ENCODE assay signal across 8 cellular contexts in the genomic region with DNA sequence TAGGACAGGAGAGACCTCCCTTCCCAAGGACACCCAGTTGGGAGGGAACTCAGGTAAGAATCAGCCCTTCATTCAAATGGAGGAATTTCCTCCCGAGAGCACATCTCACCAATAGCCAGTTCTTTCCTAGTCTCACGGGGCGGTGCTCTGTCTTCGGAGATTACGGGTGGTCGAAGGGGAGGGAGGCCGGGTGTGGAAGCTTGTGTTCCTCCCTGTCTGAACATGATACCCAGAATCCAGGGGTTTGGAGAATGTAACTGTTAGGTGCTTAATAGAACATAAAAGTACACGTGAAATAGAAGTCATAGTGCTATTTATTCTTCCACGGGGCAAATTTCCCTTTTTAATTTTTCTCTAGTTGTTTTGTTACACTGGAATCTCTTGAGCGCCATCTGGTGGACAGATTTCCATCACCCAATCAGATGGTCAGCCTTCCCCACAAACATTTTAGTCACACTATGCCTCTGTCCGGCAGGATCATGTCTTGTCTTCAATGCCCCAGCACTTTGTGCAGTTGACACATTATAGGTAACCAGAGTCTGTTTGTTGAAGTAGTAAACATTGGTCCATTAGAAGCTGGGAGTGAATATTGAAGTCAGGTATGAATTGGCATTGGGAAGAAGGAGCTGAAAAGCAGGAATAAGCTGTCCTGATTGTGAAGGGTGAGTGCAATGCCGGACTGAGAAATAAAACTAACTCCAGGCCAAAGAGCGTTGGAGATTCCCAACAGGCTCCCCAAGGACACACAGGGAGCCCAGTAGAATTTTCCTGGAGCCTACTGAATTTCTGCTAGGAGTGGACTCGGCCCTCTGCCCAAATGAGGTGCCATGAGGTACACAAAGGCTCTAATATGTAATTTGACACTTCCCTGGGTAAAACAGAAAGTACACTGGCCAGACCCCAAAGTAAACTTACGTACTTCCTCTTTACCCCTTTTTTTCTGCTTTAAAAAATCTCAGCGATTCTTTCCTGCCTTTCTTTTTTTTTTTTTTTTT. TPM values are rescaled to one million over a fixed set of nuclear protein-coding genes. Genes with fewer than 3 reads are reported as not detected.
DNase-seq lines count a peak whose midpoint lies in the region; ATAC-seq and TF ChIP-seq lines count a peak whose summit lies in the region.

No MANE protein-coding gene starts in this region.

- TF ChIP-seq CTCF in NB4 (IDR thresholded peaks at IDR 0.05; ENCODE audit: low read depth, low read length) (peak; percentile 65), upper lobe of left lung (IDR thresholded peaks at IDR 0.05) (peak; percentile 63 to 81 (median 76))

- no peaks in the 10 kb centered on the region for H3K36me3 Mint-ChIP-seq in activated naive CD8-positive, alpha-beta T cell

- peak overlapping the region; percentile 19 to 68 (median 49) for H3K27ac ChIP-seq in upper lobe of left lung

- peaks cover 4 to 12% (median 8%) of the 10 kb centered on the region in 4 donors for H3K4me1 ChIP-seq in upper lobe of left lung

- H3K27me3 Mint-ChIP-seq in activated naive CD8-positive, alpha-beta T cell, result peaks cover 9% of the 10 kb centered on the region

- no peaks in the 10 kb centered on the region for H3K9me3 Mint-ChIP-seq in activated naive CD8-positive, alpha-beta T cell (ENCODE audit: low read depth)

- ATAC-seq in GM21423 (IDR thresholded peaks at IDR 0.05; ENCODE audit: unreplicated experiment), result peak; percentile 60
- ATAC-seq in SK-N-SH treated with all-trans-retinoic acid at 6 μM for 48 hours, result peak; percentile 86
- ATAC-seq in Right ventricle myocardium superior (ENCODE audit: poor library complexity), result peak; percentile 84
- peak; percentile 86 to 90 for ATAC-seq in upper lobe of left lung (ENCODE audit: low FRiP score in 2 of 2)

- no peaks in the 10 kb centered on the region for H3K36me3 ChIP-seq in upper lobe of left lung

- no peak for TF ChIP-seq EP300 in upper lobe of left lung (IDR thresholded peaks at IDR 0.05)

- H3K4me3 Mint-ChIP-seq in activated naive CD8-positive, alpha-beta T cell, result peak overlapping the region; percentile 81

- intact Hi-C loops in Right ventricle myocardium superior (cut with DNase I), result no loop called here

- peak; percentile 86 for DNase-seq in CD1c-positive myeloid dendritic cell (ENCODE audit: extremely low spot score)
- DNase-seq in NB4 (ENCODE audit: low read depth), result peak; percentile 82
- DNase-seq in Right ventricle myocardium superior, result peak; percentile 59
- peak; percentile 94 for DNase-seq in pons (ENCODE audit: low spot score)
- peak in 1 of 2 donors; percentile 84 for DNase-seq in upper lobe of left lung

- H3K4me3 ChIP-seq in NB4 (ENCODE audit: low read depth, low read length) (peak overlapping the region; percentile 35), upper lobe of left lung (peak overlapping the region; percentile 2 to 45 (median 32))

- no peaks in the 10 kb centered on the region for H3K27me3 ChIP-seq in upper lobe of left lung

- H3K27ac Mint-ChIP-seq in activated naive CD8-positive, alpha-beta T cell, result no peak overlapping the region

- 14 to 15% methylated on average over 16 of the region's 16 CpGs for WGBS in upper lobe of left lung, 2 donors

- no peak for TF ChIP-seq POLR2A in NB4 (IDR thresholded peaks at IDR 0.05; ENCODE audit: extremely low read depth, insufficient read length)
- no peak for TF ChIP-seq POLR2A in upper lobe of left lung (IDR thresholded peaks at IDR 0.05)

- peaks cover 6% of the 10 kb centered on the region for H3K4me1 Mint-ChIP-seq in activated naive CD8-positive, alpha-beta T cell (ENCODE audit: low read depth)

- H3K9me3 ChIP-seq in upper lobe of left lung, result no peaks in the 10 kb centered on the region

TF ChIP-seq in SK-N-SH treated with all-trans-retinoic acid at 6 μM for 48 hours, 23 proteins besides CTCF, POLR2A, EP300 and RAD21:
- TF ChIP-seq ZNF8 (CRISPR knock-in tag; IDR thresholded peaks at IDR 0.05) (no peak), ZFP3 (CRISPR knock-in tag; IDR thresholded peaks at IDR 0.05) (peak; percentile 94)

RNA-seq across cellular contexts. Expression of a gene that starts 27.6 kb away (rescaled TPM):
- 9.2 TPM for total RNA-seq in Right ventricle myocardium superior
- total RNA-seq in upper lobe of left lung, result 10 to 100 TPM in 1 of 6 donors, 1 to 10 TPM in 5; 4.4 to 10.3 (median 8.0) TPM

RNA-seq across cellular contexts. Expression of a gene that starts 36.1 kb away (rescaled TPM):
- total RNA-seq in Right ventricle myocardium superior, result 10.5 TPM
- 10 to 100 TPM; 12.4 to 60.8 (median 21.7) TPM for total RNA-seq in upper lobe of left lung
